1 cellular context compared by ENCODE assay signal in the genomic region with DNA sequence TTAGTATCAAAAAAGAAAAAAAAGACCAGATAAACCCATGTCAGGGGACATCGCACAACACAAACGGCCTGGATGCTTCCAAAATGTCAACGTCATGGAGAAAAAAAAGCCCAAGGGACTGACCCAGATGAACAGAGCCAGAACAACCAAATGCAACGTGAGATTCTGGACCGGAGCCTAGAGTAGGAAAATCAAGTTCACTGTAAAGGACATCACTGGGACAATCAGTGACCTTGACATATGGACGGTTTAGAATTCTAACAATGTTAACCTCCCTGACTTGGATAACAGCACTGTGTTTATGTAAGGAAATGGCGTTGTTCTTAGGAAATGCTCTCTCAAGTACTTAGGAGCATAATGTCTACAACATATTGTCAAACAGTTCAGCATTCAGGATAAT.
TF ChIP-seq lines count a peak whose summit lies in the region.

No MANE protein-coding gene starts in this region.

TF ChIP-seq in K562, 482 proteins besides CTCF, POLR2A, EP300 and RAD21:
- TF ChIP-seq KLF1 (tag; IDR thresholded peaks at IDR 0.05) = no peak
- TF ChIP-seq CSDE1 (IDR thresholded peaks at IDR 0.05) = no peak
- TF ChIP-seq HDAC1 (IDR thresholded peaks at IDR 0.05) = no peak
- TF ChIP-seq, protein P1, sequence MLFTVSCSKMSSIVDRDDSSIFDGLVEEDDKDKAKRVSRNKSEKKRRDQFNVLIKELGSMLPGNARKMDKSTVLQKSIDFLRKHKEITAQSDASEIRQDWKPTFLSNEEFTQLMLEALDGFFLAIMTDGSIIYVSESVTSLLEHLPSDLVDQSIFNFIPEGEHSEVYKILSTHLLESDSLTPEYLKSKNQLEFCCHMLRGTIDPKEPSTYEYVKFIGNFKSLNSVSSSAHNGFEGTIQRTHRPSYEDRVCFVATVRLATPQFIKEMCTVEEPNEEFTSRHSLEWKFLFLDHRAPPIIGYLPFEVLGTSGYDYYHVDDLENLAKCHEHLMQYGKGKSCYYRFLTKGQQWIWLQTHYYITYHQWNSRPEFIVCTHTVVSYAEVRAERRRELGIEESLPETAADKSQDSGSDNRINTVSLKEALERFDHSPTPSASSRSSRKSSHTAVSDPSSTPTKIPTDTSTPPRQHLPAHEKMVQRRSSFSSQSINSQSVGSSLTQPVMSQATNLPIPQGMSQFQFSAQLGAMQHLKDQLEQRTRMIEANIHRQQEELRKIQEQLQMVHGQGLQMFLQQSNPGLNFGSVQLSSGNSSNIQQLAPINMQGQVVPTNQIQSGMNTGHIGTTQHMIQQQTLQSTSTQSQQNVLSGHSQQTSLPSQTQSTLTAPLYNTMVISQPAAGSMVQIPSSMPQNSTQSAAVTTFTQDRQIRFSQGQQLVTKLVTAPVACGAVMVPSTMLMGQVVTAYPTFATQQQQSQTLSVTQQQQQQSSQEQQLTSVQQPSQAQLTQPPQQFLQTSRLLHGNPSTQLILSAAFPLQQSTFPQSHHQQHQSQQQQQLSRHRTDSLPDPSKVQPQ (CRISPR knock-in tag; IDR thresholded peaks at IDR 0.05; ENCODE audit: borderline replicate concordance) = no peak
- TF ChIP-seq PML (IDR thresholded peaks at IDR 0.05; ENCODE audit: low read length) = no peak
- no peak for TF ChIP-seq CTBP1 (IDR thresholded peaks at IDR 0.05; ENCODE audit: borderline replicate concordance)
